25 cellular contexts compared by ENCODE assay signal in genomic region chr10:50332108-50332846, GRCh38.
"Had no signal": no experiment of that assay in that cellular context is flagged by ENCODE, and none has a peak within 500 bp of the region (broad histone marks: within the 10 kb centered on the region; RNA-seq: fewer than 3 reads in every experiment).

No MANE protein-coding gene starts in this region.

- H3K4me3 ChIP-seq: Peyer's patch had no signal

- DNase-seq: activated B cell treated with CpG ODN at 0.5 μM for 24 hours; activated CD4-positive, alpha-beta T cell treated with anti-CD3 and anti-CD28 coated beads for 1 hour; activated CD4-positive, alpha-beta T cell treated with anti-CD3 and anti-CD28 coated beads, Interleukin-2, amount 10 ng/mL, durations not matched to agents 24 days and 14 days; activated CD4-positive, alpha-beta T cell treated with anti-CD3 and anti-CD28 coated beads, Interleukin-2, amount 50 U/mL, for 48 hours; activated CD8-positive, alpha-beta memory T cell treated with anti-CD3 and anti-CD28 coated beads, Interleukin-2, amount 10 ng/mL, durations not matched to agents 7 days and 5 days; activated effector memory CD4-positive, alpha-beta T cell treated with Interleukin-2 at 50 U/mL for 16 hours; activated naive CD4-positive, alpha-beta T cell treated with Interleukin-2 at 50 U/mL for 16 hours; activated naive CD8-positive, alpha-beta T cell treated with anti-CD3 and anti-CD28 coated beads, Interleukin-2, amount 50 U/mL, for 24 hours; activated T-cell treated with anti-CD3 and anti-CD28 coated beads, Interleukin-2, amount 50 U/mL, for 24 hours; amygdala; Karpas-422; MM.1S; NCI-H1105; NCI-H1436; NCI-H1694 treated with DMSO at 0.1 percent for 48 hours; NCI-H2029 treated with DMSO at 0.1 percent for 48 hours; NCI-H510A treated with DMSO at 0.1 percent for 48 hours; NCI-H69; NK-92 treated with Interleukin-12 subunit alpha and Interleukin-12 subunit beta, amount 100 ng/mL, for 24 hours; Peyer's patch; SHP77 treated with DMSO at 0.1 percent for 48 hours; T-helper 2 cell; T1000 had no signal

- H3K36me3 ChIP-seq: Peyer's patch had no signal

- H3K27me3 ChIP-seq: Peyer's patch had no signal

- ATAC-seq: activated CD8-positive, alpha-beta memory T cell treated with anti-CD3 and anti-CD28 coated beads, Interleukin-2, amount 10 ng/mL, durations not matched to agents 7 days and 5 days; activated naive CD4-positive, alpha-beta T cell treated with anti-CD3 and anti-CD28 coated beads, Interleukin-2, amount 50 U/mL, for 72 hours; activated naive CD8-positive, alpha-beta T cell treated with anti-CD3 and anti-CD28 coated beads, Interleukin-2, amount 50 U/mL, for 24 hours had no signal

- H3K9me3 ChIP-seq: Peyer's patch had no signal

- H3K4me1 ChIP-seq: Peyer's patch had no signal

- H3K27ac ChIP-seq: Peyer's patch, RWPE1 had no signal
